ENCODE assay signal across 23 cellular contexts in the genomic region with DNA sequence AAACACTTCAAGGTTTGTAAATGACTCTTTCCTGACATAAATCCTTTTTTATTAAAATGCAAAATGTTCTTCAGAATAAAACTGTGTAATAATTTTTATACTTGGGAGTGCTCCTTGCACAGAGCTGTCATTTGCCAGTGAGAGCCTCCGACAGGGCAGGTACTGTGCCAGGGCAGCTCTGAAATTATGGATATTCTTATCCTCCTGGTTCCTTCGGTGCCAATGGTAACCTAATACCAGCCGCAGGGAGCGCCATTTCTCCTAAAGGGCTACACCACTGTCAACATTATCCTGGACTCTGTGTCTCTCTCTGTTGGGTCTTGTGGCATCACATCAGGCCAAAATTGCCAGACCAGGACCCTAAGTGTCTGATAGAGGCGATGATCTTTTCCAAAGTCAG. TPM values are rescaled to one million over a fixed set of nuclear protein-coding genes. Genes with fewer than 3 reads are reported as not detected.
"Had no signal": no experiment of that assay in that cellular context is flagged by ENCODE, and none has a peak within 500 bp of the region (broad histone marks: within the 10 kb centered on the region; RNA-seq: fewer than 3 reads in every experiment).

No MANE protein-coding gene starts in this region.

- H3K4me3 ChIP-seq: coronary artery, left lung, pancreas, smooth muscle cell, upper lobe of left lung had no signal

- H3K4me2 ChIP-seq: smooth muscle cell had no signal

- H3K4me1 ChIP-seq: left lung, pancreas, upper lobe of left lung had no signal

- H3K27me3 ChIP-seq: left lung, pancreas, upper lobe of left lung had no signal

- DNase-seq: activated CD4-positive, alpha-beta T cell treated with anti-CD3 and anti-CD28 coated beads, Interleukin-2, amount 10 ng/mL, durations not matched to agents 7 days and 5 days; activated CD4-positive, CD25-positive, alpha-beta regulatory T cell treated with anti-CD3 and anti-CD28 coated beads, Interleukin-2, amount 50 U/mL, for 72 hours; activated CD8-positive, alpha-beta memory T cell treated with anti-CD3 and anti-CD28 coated beads, Interleukin-2, amount 50 U/mL, for 4 hours; activated naive CD4-positive, alpha-beta T cell treated with anti-CD3 and anti-CD28 coated beads, Interleukin-2, amount 10 ng/mL, durations not matched to agents 7 days and 5 days; activated T-cell treated with anti-CD3 and anti-CD28 coated beads, Interleukin-2, amount 50 U/mL, for 4 hours; amygdala; cerebellar nuclear complex; kidney; left lung; mammary epithelial cell; midbrain; natural killer cell; pancreas; stimulated activated CD4-positive, alpha-beta T cell treated with anti-CD3 and anti-CD28 coated beads, Interleukin-15, amount 100 ng/mL, for 24 hours; stimulated activated naive B cell treated with anti-CD40 and anti-IgM and Interleukin-4, amounts not matched to agents 10 μg/mL and 1 μg/mL and 100 μg/mL, for 72 hours; T-helper 1 cell; upper lobe of left lung; WERI-Rb-1 had no signal

- H3K27ac ChIP-seq: coronary artery, left lung, neutrophil, pancreas, upper lobe of left lung, WERI-Rb-1 had no signal

- ATAC-seq: activated T-cell treated with anti-CD3 and anti-CD28 coated beads, Interleukin-2, amount 50 U/mL, for 4 hours; left lung; natural killer cell; pancreas; sciatic nerve had no signal

- H3K9me3 ChIP-seq: left lung, neutrophil, pancreas, upper lobe of left lung had no signal

- H3K36me3 ChIP-seq: WERI-Rb-1 had no signal

RNA-seq across cellular contexts. Expression of a gene that starts 33.1 kb away (rescaled TPM):
- total RNA-seq: bronchial epithelial cell, smooth muscle cell had no signal
